8 cellular contexts compared by ENCODE assay signal in the genomic region with DNA sequence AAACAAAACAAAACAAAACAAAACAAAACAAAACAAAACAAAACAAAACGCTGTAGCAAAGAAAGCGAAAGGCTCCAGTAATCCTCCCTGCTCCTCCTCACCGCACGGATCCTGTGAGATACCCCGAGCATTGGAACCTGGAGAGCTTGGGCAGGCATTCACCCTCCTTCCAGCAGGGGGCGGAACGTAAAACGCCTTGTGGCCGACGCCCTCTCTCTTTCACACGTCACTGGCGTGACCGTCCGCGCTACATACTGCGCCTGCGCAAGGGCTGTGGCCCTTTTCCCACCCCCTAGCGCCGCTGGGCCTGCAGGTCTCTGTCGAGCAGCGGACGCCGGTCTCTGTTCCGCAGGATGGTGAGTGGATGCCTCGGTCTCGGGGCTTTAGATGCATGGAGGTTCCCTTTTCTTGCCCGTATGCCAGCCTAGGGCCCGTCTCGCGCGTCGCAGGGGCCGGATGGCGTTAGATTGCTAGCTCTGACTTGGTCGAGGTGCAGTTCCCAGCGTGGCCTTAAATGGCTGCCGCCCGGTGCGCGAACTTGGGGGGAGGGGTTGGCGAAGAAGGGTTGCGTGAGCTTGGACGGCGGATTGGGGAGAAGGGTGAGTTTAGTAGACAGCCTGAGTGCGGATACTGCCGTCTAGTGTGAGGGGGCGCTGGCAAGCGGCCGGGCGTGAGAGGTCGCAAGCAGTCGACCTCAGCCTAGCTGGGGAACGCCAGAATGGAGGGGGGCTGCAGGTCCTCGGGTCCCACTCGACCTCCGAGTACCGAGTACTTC. TPM values are rescaled to one million over a fixed set of nuclear protein-coding genes. Genes with fewer than 3 reads are reported as not detected.
DNase-seq lines count a peak whose midpoint lies in the region; ATAC-seq and TF ChIP-seq lines count a peak whose summit lies in the region.

Gene RPL5 (plus strand): TSS at position 279 of the 775 bp plus-strand sequence. CDS start 75 bp downstream, at position 354.

- ATAC-seq in GM19324 (IDR thresholded peaks at IDR 0.05; ENCODE audit: low FRiP score, unreplicated experiment) (peak; percentile 99), HG03469 (IDR thresholded peaks at IDR 0.05; ENCODE audit: unreplicated experiment) (peak; percentile 93), left colon (peak; percentile 94)

- intact Hi-C loops in left colon (cut with DNase I, micrococcal nuclease) = no loop called here

- H3K27ac ChIP-seq in C4-2B (peak within 1 kb of the TSS; percentile 94), coronary artery (peak within 1 kb of the TSS; percentile 90 to 96)

- TF ChIP-seq CTCF in C4-2B (conservative IDR thresholded peaks at IDR 0.05) = peak; percentile 99
- TF ChIP-seq CTCF in coronary artery (IDR thresholded peaks at IDR 0.05) = peak; percentile 76

- peak within 1 kb of the TSS; percentile 98 for H3K4me3 ChIP-seq in coronary artery

- peak; percentile 93 to 98 for DNase-seq in NCI-H526 (lab: John Stamatoyannopoulos, UW)
- DNase-seq in activated CD4-positive, alpha-beta T cell treated with anti-CD3 and anti-CD28 coated beads for 48 hours = peak; percentile 98
- peak; percentile 97 for DNase-seq in coronary artery (ENCODE audit: low spot score)
- peak; percentile 97 to 99 for DNase-seq in left colon
- DNase-seq in stimulated activated CD4-positive, alpha-beta T cell treated with anti-CD3 and anti-CD28 coated beads, Interleukin-1b, Interleukin-23, amount 100 ng/mL, for 48 hours = peak; percentile 98

RNA-seq across cellular contexts. Expression of gene RPL5, which starts in this region (rescaled TPM):
- total RNA-seq in left colon = 100 to 1,000 TPM; 671 to 694 TPM

Comparison
In these comparisons a context has a peak if more than half of its experiments do, and no peak if none do; other contexts are left out.
1. Peak in every context shown above with its lines: DNase-seq, ATAC-seq, H3K4me3 ChIP-seq and H3K27ac ChIP-seq.